Comparison of ENCODE assay signal across 11 cellular contexts in genomic region chr1:6424619-6425593, GRCh38. TPM values are rescaled to one million over a fixed set of nuclear protein-coding genes. Genes with fewer than 3 reads are reported as not detected.
DNase-seq lines count a peak whose midpoint lies in the region; ATAC-seq and TF ChIP-seq lines count a peak whose summit lies in the region.
"Had no signal": no experiment of that assay in that cellular context is flagged by ENCODE, and none has a peak within 500 bp of the region (broad histone marks: within the 10 kb centered on the region; RNA-seq: fewer than 3 reads in every experiment).

ESPN (plus strand) TSS chr1:6424776; CDS start chr1:6424956, 180 bp downstream.

- TF ChIP-seq EP300 in esophagus muscularis mucosa (IDR thresholded peaks at IDR 0.05) = no peak

- peaks cover under 1 to 100% (median 60%) of the 10 kb centered on the region in 4 donors for H3K27me3 ChIP-seq in esophagus muscularis mucosa
- peaks cover 43% of the 10 kb centered on the region for H3K27me3 ChIP-seq in BE2C

- H3K27ac ChIP-seq in RWPE1 (peak within 1 kb of the TSS; percentile 88), esophagus muscularis mucosa (replicated peaks in 1 of 4) (no peak within 1 kb of the TSS), skin epidermis (peak within 1 kb of the TSS in 2 of 21 experiments; percentile 1 to 22)
- H3K27ac ChIP-seq: 22Rv1 had no signal

- H3K36me3 ChIP-seq in esophagus muscularis mucosa (no peaks in the 10 kb centered on the region), BE2C (no peaks in the 10 kb centered on the region)

- no peaks in the 10 kb centered on the region for H3K9me3 ChIP-seq in esophagus muscularis mucosa
- H3K9me3 ChIP-seq in BE2C = no peaks in the 10 kb centered on the region

- ATAC-seq in HG02970 (IDR thresholded peaks at IDR 0.05; ENCODE audit: low FRiP score, unreplicated experiment) = no peak

- intact Hi-C loops in esophagus muscularis mucosa (cut with DNase I) = no loop called here

- H3K4me3 ChIP-seq in esophagus muscularis mucosa (peak within 1 kb of the TSS; percentile 20 to 41 (median 30)), skin epidermis (peak within 1 kb of the TSS; percentile 13 to 43 (median 28)), BE2C (ENCODE audit: low read depth, low read length) (no peak within 1 kb of the TSS)

- DNase-seq in DMS 273 (lab: John Stamatoyannopoulos, UW; ENCODE audit: unreplicated experiment) (peak; percentile 60), DMS 273 treated with DMSO at 0.1 percent for 48 hours (lab: John Stamatoyannopoulos, UW) (no peak), RWPE1 (ENCODE audit: low spot score) (no peak), esophagus muscularis mucosa (ENCODE audit: extremely low spot score) (no peak), BE2C (no peak), NCI-H2107 (lab: John Stamatoyannopoulos, UW) (no peak)
- DNase-seq: amygdala, left cardiac atrium had no signal

- CTCF ChIA-PET in RWPE1 (lab: Yijun Ruan, JAX) = interaction anchor here (0.6 to 1.0 kb wide), 3 partner anchors 13 to 180 kb away, joined by 3 to 4 read pairs (median 3); no protein-coding TSS in a partner anchor

- no peak for TF ChIP-seq POLR2A in esophagus muscularis mucosa (IDR thresholded peaks at IDR 0.05; ENCODE audit: low read depth)

- 19% methylated on average over 3 of the region's 99 CpGs for WGBS in esophagus muscularis mucosa

- POLR2A ChIA-PET in RWPE1 (lab: Yijun Ruan, JAX; ENCODE audit: low non-redundant PET) = no interaction called here

- TF ChIP-seq CTCF in RWPE1 (conservative IDR thresholded peaks at IDR 0.05; ENCODE audit: low read depth) (no peak), esophagus muscularis mucosa (IDR thresholded peaks at IDR 0.05) (no peak), BE2C (IDR thresholded peaks at IDR 0.05; ENCODE audit: low read depth, low read length) (no peak)

- H3K4me1 ChIP-seq in esophagus muscularis mucosa (peaks cover 32 to 41% (median 37%) of the 10 kb centered on the region in 4 donors), BE2C (no peaks in the 10 kb centered on the region)

RNA-seq across cellular contexts. Expression of gene ESPN, which starts in this region (rescaled TPM):
- 1 to 10 TPM in 2 of 4 donors, under 1 TPM in 1, not detected in 1; 0.33 to 1.0 (median 1.0) TPM for total RNA-seq in esophagus muscularis mucosa
- polyA plus RNA-seq in BE2C (2012; ENCODE audit: insufficient read depth, insufficient read length, low read depth) = not detected
